10 cellular contexts compared by ENCODE assay signal in genomic region chr5:31583129-31583528, GRCh38. TPM values are rescaled to one million over a fixed set of nuclear protein-coding genes. Genes with fewer than 3 reads are reported as not detected.
"Had no signal": no experiment of that assay in that cellular context is flagged by ENCODE, and none has a peak within 500 bp of the region (broad histone marks: within the 10 kb centered on the region; RNA-seq: fewer than 3 reads in every experiment).

No MANE protein-coding gene starts in this region.

- H2AFZ ChIP-seq: GM23248 had no signal

- FAIRE-seq: H1, H54 had no signal

- H3K4me1 ChIP-seq: HAP-1 had no signal

- H3K27ac ChIP-seq: GM23248 had no signal

- ATAC-seq: GM23338, HCT116 had no signal

- H3K4me3 ChIP-seq: GM23248, GM23338, HAP-1 had no signal

- H3K36me3 ChIP-seq: HAP-1 had no signal

- H3K9ac ChIP-seq: GM23248 had no signal

- H3K4me2 ChIP-seq: GM23338 had no signal

- DNase-seq: GM23248, GOT3, H9, HCEC 1CT, HFFc6 had no signal

RNA-seq across cellular contexts. Expression of gene PDZD2, which starts 55.8 kb away (rescaled TPM):
- total RNA-seq: GM23248 had no signal
